14 cellular contexts compared by ENCODE assay signal in genomic region chr17:64788286-64789060, GRCh38.
"Had no signal": no experiment of that assay in that cellular context is flagged by ENCODE, and none has a peak within 500 bp of the region (broad histone marks: within the 10 kb centered on the region; RNA-seq: fewer than 3 reads in every experiment).

No MANE protein-coding gene starts in this region.

- H3K27ac ChIP-seq: prostate gland had no signal

- H3K4me3 Mint-ChIP-seq: activated naive CD4-positive, alpha-beta T cell treated with anti-CD3 and anti-CD28 coated beads for 36 hours; activated naive CD8-positive, alpha-beta T cell treated with anti-CD3 and anti-CD28 coated beads, Interleukin-2, amount 50 U/mL, for 24 hours; activated T-helper 1 cell treated with anti-CD3 and anti-CD28 coated beads, Interleukin-12 subunit alpha, Interleukin-12 subunit beta, Interleukin-2, Interleukin-4 antibody, amounts not matched to agents 30 ng/mL and 10 ng/mL and 1 ng/mL, durations not matched to agents 14 hours and 24 hours and 36 hours; naive thymus-derived CD4-positive, alpha-beta T cell; stimulated activated memory B cell treated with anti-CD40 and anti-IgM and Interleukin-4, amounts not matched to agents 10 μg/mL and 1 μg/mL and 100 μg/mL, for 72 hours; WTC11 had no signal

- H3K27me3 ChIP-seq: transverse colon had no signal

- H3K4me1 ChIP-seq: prostate gland had no signal

- H3K9me3 ChIP-seq: prostate gland, transverse colon had no signal

- H3K4me3 ChIP-seq: lung, prostate gland, transverse colon had no signal

- H3K27me3 Mint-ChIP-seq: activated naive CD8-positive, alpha-beta T cell treated with anti-CD3 and anti-CD28 coated beads, Interleukin-2, amount 50 U/mL, for 24 hours; naive thymus-derived CD4-positive, alpha-beta T cell; stimulated activated memory B cell treated with anti-CD40 and anti-IgM and Interleukin-4, amounts not matched to agents 10 μg/mL and 1 μg/mL and 100 μg/mL, for 72 hours had no signal

- H3K4me1 Mint-ChIP-seq: stimulated activated memory B cell treated with anti-CD40 and anti-IgM and Interleukin-4, amounts not matched to agents 10 μg/mL and 1 μg/mL and 100 μg/mL, for 72 hours had no signal

- H3K27ac Mint-ChIP-seq: activated naive CD4-positive, alpha-beta T cell treated with anti-CD3 and anti-CD28 coated beads for 36 hours; activated naive CD8-positive, alpha-beta T cell treated with anti-CD3 and anti-CD28 coated beads, Interleukin-2, amount 50 U/mL, for 24 hours; activated T-helper 1 cell treated with anti-CD3 and anti-CD28 coated beads, Interleukin-12 subunit alpha, Interleukin-12 subunit beta, Interleukin-2, Interleukin-4 antibody, amounts not matched to agents 30 ng/mL and 10 ng/mL and 1 ng/mL, durations not matched to agents 14 hours and 24 hours and 36 hours; stimulated activated memory B cell treated with anti-CD40 and anti-IgM and Interleukin-4, amounts not matched to agents 10 μg/mL and 1 μg/mL and 100 μg/mL, for 72 hours; WTC11 had no signal

- ATAC-seq: activated naive CD8-positive, alpha-beta T cell treated with anti-CD3 and anti-CD28 coated beads, Interleukin-2, amount 50 U/mL, for 24 hours; naive thymus-derived CD4-positive, alpha-beta T cell; stimulated activated memory B cell treated with anti-CD40 and anti-IgM and Interleukin-4, amounts not matched to agents 10 μg/mL and 1 μg/mL and 100 μg/mL, for 72 hours; WTC11 had no signal

- H3K9me3 Mint-ChIP-seq: activated naive CD4-positive, alpha-beta T cell treated with anti-CD3 and anti-CD28 coated beads for 36 hours; activated naive CD8-positive, alpha-beta T cell treated with anti-CD3 and anti-CD28 coated beads, Interleukin-2, amount 50 U/mL, for 24 hours; activated T-helper 1 cell treated with anti-CD3 and anti-CD28 coated beads, Interleukin-12 subunit alpha, Interleukin-12 subunit beta, Interleukin-2, Interleukin-4 antibody, amounts not matched to agents 30 ng/mL and 10 ng/mL and 1 ng/mL, durations not matched to agents 14 hours and 24 hours and 36 hours; naive thymus-derived CD4-positive, alpha-beta T cell; stimulated activated memory B cell treated with anti-CD40 and anti-IgM and Interleukin-4, amounts not matched to agents 10 μg/mL and 1 μg/mL and 100 μg/mL, for 72 hours; WTC11 had no signal

- DNase-seq: activated CD4-positive, alpha-beta T cell treated with anti-CD3 and anti-CD28 coated beads for 4 hours; activated CD8-positive, alpha-beta memory T cell treated with anti-CD3 and anti-CD28 coated beads, Interleukin-2, amount 50 U/mL, for 48 hours; activated naive CD4-positive, alpha-beta T cell treated with anti-CD3 and anti-CD28 coated beads for 36 hours; activated naive CD8-positive, alpha-beta T cell treated with anti-CD3 and anti-CD28 coated beads, Interleukin-2, amount 50 U/mL, for 24 hours; cerebellar nuclear complex; naive thymus-derived CD4-positive, alpha-beta T cell; stimulated activated CD4-positive, alpha-beta T cell treated with anti-CD3 and anti-CD28 coated beads, Interleukin-12 subunit alpha, Interleukin-12 subunit beta, amount 100 ng/mL, for 4 hours; T-helper 2 cell; transverse colon had no signal
